ENCODE assay signal across 10 cellular contexts in the genomic region with DNA sequence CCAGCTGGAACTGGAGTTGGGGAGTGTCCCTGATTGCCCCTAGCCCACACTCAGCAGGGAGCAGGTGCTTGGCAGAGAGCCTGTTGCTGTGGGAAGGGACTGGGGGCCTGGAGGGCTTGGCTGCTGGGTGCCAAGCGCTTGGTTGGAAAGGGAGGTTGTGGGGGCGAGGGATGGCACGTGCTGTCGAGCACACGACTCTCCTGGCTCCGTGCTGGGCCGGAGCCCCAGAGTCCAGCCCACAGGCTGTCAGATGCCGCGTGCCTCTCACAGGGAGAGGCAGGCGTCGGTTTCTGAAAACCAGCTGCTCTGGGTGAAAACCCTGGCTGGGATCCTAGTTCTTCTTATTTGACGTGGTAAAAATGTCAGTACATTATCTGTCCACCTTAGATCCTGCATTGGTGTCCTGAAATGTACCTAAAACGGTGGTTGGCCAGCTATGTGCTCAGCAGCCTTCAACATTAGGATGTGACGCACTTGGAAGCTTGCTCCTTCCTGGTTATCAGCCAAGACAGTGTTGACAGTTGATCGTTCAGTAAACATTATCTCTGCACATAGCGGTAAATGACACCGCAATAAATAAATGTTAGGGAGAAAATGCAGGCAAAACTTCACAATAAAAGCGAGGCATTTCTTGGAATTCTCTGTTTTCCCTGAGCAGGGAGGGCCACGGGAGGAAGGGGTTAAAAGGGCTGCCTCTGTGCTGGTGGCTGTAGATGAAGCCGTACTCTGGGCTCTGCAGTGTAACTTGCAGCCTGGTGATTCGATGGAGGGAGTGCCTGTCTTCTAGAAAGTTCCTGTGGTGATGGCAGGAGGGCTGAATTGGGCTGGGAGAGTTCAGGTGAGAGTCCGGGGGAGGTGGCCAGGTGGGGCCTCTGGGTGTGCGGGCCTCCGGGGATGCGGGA. TPM values are rescaled to one million over a fixed set of nuclear protein-coding genes. Genes with fewer than 3 reads are reported as not detected.
DNase-seq lines count a peak whose midpoint lies in the region; ATAC-seq, FAIRE-seq and TF ChIP-seq lines count a peak whose summit lies in the region.
"Had no signal": no experiment of that assay in that cellular context is flagged by ENCODE, and none has a peak within 500 bp of the region (broad histone marks: within the 10 kb centered on the region; RNA-seq: fewer than 3 reads in every experiment).

No MANE protein-coding gene starts in this region.

- H3K36me3 ChIP-seq in body of pancreas (replicated peaks in 1 of 2; ENCODE audit: insufficient read depth in 1 of 2, low read depth in 2 of 2) (no peaks in the 10 kb centered on the region), liver (ENCODE audit: control insufficient read depth in 4 of 4, insufficient read depth in 3 of 4, low read depth in 1 of 4, low read length in 3 of 4) (no peaks in the 10 kb centered on the region)

- no peak for TF ChIP-seq RAD21 in A549 (conservative IDR thresholded peaks at IDR 0.05 in 1 of 2, IDR thresholded peaks at IDR 0.05 in 1 of 2)
- peak; percentile 55 to 67 for TF ChIP-seq RAD21 in liver (IDR thresholded peaks at IDR 0.05)

- no peaks in the 10 kb centered on the region for H3K27me3 Mint-ChIP-seq in activated CD4-positive, alpha-beta memory T cell treated with anti-CD3 and anti-CD28 coated beads for 36 hours
- H3K27me3 Mint-ChIP-seq: activated naive CD8-positive, alpha-beta T cell had no signal

- DNase-seq in A549 (ENCODE audit: low read depth in 1 of 2, low spot score in 1 of 2) (peak; percentile 63 to 93), NCI-H1105 (lab: John Stamatoyannopoulos, UW) (peak; percentile 76), body of pancreas (peak in 1 of 4 donors; percentile 37), MV-4-11 (lab: John Stamatoyannopoulos, UW) (no peak), GOT3 (lab: John Stamatoyannopoulos, UW) (no peak)
- no peak for DNase-seq in activated CD4-positive, alpha-beta memory T cell treated with anti-CD3 and anti-CD28 coated beads for 36 hours

- WGBS in A549 (ENCODE audit: missing lambda C conversion rate): 18% methylated on average over 16 of the region's 25 CpGs
- 41 to 51% methylated on average over 15 to 25 of the region's 25 CpGs for WGBS in body of pancreas, 2 donors
- WGBS in liver: 21% methylated on average over 25 of the region's 25 CpGs

- H3K27me3 ChIP-seq in body of pancreas: no peaks in the 10 kb centered on the region
- no peaks in the 10 kb centered on the region for H3K27me3 ChIP-seq in liver (ENCODE audit: control insufficient read depth in 4 of 4, insufficient read depth in 4 of 4, low read length in 3 of 4)

- H3K4me3 Mint-ChIP-seq in activated CD4-positive, alpha-beta memory T cell treated with anti-CD3 and anti-CD28 coated beads for 36 hours: no peak overlapping the region
- H3K4me3 Mint-ChIP-seq: activated naive CD8-positive, alpha-beta T cell had no signal

- no peak overlapping the region for H3K27ac Mint-ChIP-seq in activated CD4-positive, alpha-beta memory T cell treated with anti-CD3 and anti-CD28 coated beads for 36 hours
- H3K27ac Mint-ChIP-seq: activated naive CD8-positive, alpha-beta T cell had no signal

- H3K27ac ChIP-seq in A549 (peak overlapping the region; percentile 77 to 82), body of pancreas (peak overlapping the region in 2 of 4 donors; percentile 39 to 44), liver (ENCODE audit: low read depth in 1 of 2, low read length in 2 of 2) (peak overlapping the region; percentile 87 to 92)
- H3K27ac ChIP-seq: SK-N-MC had no signal

- peak overlapping the region; percentile 65 for H3K4me2 ChIP-seq in A549

- CTCF ChIA-PET in A549 (lab: Yijun Ruan, JAX): no interaction called here
- CTCF ChIA-PET in activated CD4-positive, alpha-beta memory T cell treated with anti-CD3 and anti-CD28 coated beads for 36 hours (lab: Charles Lee): interaction anchor here (0.6 kb wide), 1 partner anchor 74 kb away, joined by 4 read pairs; no protein-coding TSS in a partner anchor

- H3K9me3 Mint-ChIP-seq in activated CD4-positive, alpha-beta memory T cell treated with anti-CD3 and anti-CD28 coated beads for 36 hours: no peaks in the 10 kb centered on the region

- no peak overlapping the region for H3K4me3 ChIP-seq in A549
- H3K4me3 ChIP-seq in body of pancreas: no peak overlapping the region
- H3K4me3 ChIP-seq in liver (ENCODE audit: low read depth in 1 of 3, low read length in 3 of 3): peak overlapping the region in 2 of 3 donors; percentile 23 to 24
- H3K4me3 ChIP-seq: SK-N-MC had no signal

- H3K4me1 ChIP-seq in A549 (peaks cover 50% of the 10 kb centered on the region), body of pancreas (peaks cover 22% of the 10 kb centered on the region), liver (ENCODE audit: control insufficient read depth in 4 of 4, insufficient read depth in 4 of 4, low read length in 3 of 4) (peaks cover 17 to 62% (median 37%) of the 10 kb centered on the region in 4 donors)

- no peak for TF ChIP-seq EP300 in A549 (IDR thresholded peaks at IDR 0.05)

- TF ChIP-seq POLR2A in A549 (IDR thresholded peaks at IDR 0.05; ENCODE audit: low read length) (no peak), body of pancreas (IDR thresholded peaks at IDR 0.05) (no peak)

- FAIRE-seq in A549 (lab: Jason Lieb, UNC): no peak

- peak overlapping the region; percentile 1 to 67 for H3K9ac ChIP-seq in liver (ENCODE audit: low read depth in 1 of 2, low read length in 2 of 2)

- peaks cover 2% of the 10 kb centered on the region for H3K36me3 Mint-ChIP-seq in activated CD4-positive, alpha-beta memory T cell treated with anti-CD3 and anti-CD28 coated beads for 36 hours
- H3K36me3 Mint-ChIP-seq: activated naive CD8-positive, alpha-beta T cell had no signal

- peaks cover 23% of the 10 kb centered on the region for H3K4me1 Mint-ChIP-seq in activated CD4-positive, alpha-beta memory T cell treated with anti-CD3 and anti-CD28 coated beads for 36 hours (ENCODE audit: low read depth)

- POLR2A ChIA-PET in A549 (lab: Yijun Ruan, JAX): interaction anchor here (0.5 kb wide), 1 partner anchor 73 kb away, joined by 4 read pairs; no protein-coding TSS in a partner anchor
- POLR2A ChIA-PET in activated CD4-positive, alpha-beta memory T cell treated with anti-CD3 and anti-CD28 coated beads for 36 hours (lab: Charles Lee): no interaction called here

- TF ChIP-seq CTCF in A549 (IDR thresholded peaks at IDR 0.05) (no peak), body of pancreas (IDR thresholded peaks at IDR 0.05) (no peak), liver (IDR thresholded peaks at IDR 0.05; ENCODE audit: low read depth, low read length, missing input control) (no peak)

- intact Hi-C loops in body of pancreas (cut with DNase I): no loop called here
- intact Hi-C loops in activated CD4-positive, alpha-beta memory T cell treated with anti-CD3 and anti-CD28 coated beads for 36 hours (cut with micrococcal nuclease): no loop called here

- no peaks in the 10 kb centered on the region for H3K9me3 ChIP-seq in A549
- H3K9me3 ChIP-seq in body of pancreas: no peaks in the 10 kb centered on the region
- no peaks in the 10 kb centered on the region for H3K9me3 ChIP-seq in liver (ENCODE audit: control insufficient read depth in 4 of 4, low read length in 3 of 4)

- ATAC-seq in A549: peak; percentile 72 to 82
- ATAC-seq in body of pancreas: peak; percentile 32
- no peak for ATAC-seq in GM19395 (IDR thresholded peaks at IDR 0.05; ENCODE audit: unreplicated experiment)

TF ChIP-seq in A549, 52 proteins besides CTCF, POLR2A, EP300 and RAD21 (continues in another document):
- TF ChIP-seq CBX2 (IDR thresholded peaks at IDR 0.05; ENCODE audit: borderline replicate concordance, low read depth) (no peak), JUN (IDR thresholded peaks at IDR 0.05) (0 out of 5 replicates have a peak, but pooled peaks of 1 of the 2 experiments have one; percentile 26), CEBPB (IDR thresholded peaks at IDR 0.05) (no peak), GATA3 (IDR thresholded peaks at IDR 0.05; ENCODE audit: borderline replicate concordance) (peak; percentile 62; the same call in 1 of the 2 replicates), MAFK (IDR thresholded peaks at IDR 0.05; ENCODE audit: partially characterized antibody) (peak; percentile 30), CHD4 (IDR thresholded peaks at IDR 0.05; ENCODE audit: borderline replicate concordance) (no peak), SMC3 (IDR thresholded peaks at IDR 0.05) (no peak), HOXA7 (CRISPR knock-in tag; IDR thresholded peaks at IDR 0.05) (no peak), HOXB13 (CRISPR knock-in tag; IDR thresholded peaks at IDR 0.05; ENCODE audit: low read depth) (peak; percentile 65; the same call in 1 of the 2 replicates)
- TF ChIP-seq, protein P1, sequence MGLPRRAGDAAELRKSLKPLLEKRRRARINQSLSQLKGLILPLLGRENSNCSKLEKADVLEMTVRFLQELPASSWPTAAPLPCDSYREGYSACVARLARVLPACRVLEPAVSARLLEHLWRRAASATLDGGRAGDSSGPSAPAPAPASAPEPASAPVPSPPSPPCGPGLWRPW (IDR thresholded peaks at IDR 0.05): no peak

TF ChIP-seq in liver, 16 proteins besides CTCF, POLR2A, EP300 and RAD21 (continues in another document):
- TF ChIP-seq JUND (IDR thresholded peaks at IDR 0.05) (peak; percentile 55 to 73), GABPA (IDR thresholded peaks at IDR 0.05 in 1 of 2, conservative IDR thresholded peaks at IDR 0.05 in 1 of 2) (peak in 1 of 2 donors; percentile 77), TAF1 (conservative IDR thresholded peaks at IDR 0.05) (no peak), FOXA2 (IDR thresholded peaks at IDR 0.05) (peak; percentile 99), SP1 (IDR thresholded peaks at IDR 0.05) (peak; percentile 89)

RNA-seq across cellular contexts. Expression of gene GRAMD4, which starts 29.2 kb away (rescaled TPM):
- polyA plus RNA-seq in A549 (2011; rRNA removed) (13.1 and 13.2 TPM in 2 replicates), A549 (2017; fragmentation: RNase III; extraction: RNeasy Plus Mini Kit Qiagen cat#74134 plus additional on column Dnase treatment) (6.0 to 8.1 TPM (median 7.7 TPM) in 3 replicates), liver (10 to 100 TPM in 1 of 2 donors, 1 to 10 TPM in 1; 2.7 to 53.5 TPM)
- polyA plus RNA-seq in A549 (2012; cell fraction: cytosol; rRNA removed): 9.7 and 14.9 TPM in 2 replicates
- polyA plus RNA-seq in A549 (2012; cell fraction: nucleus; rRNA removed): 15.6 and 18.2 TPM in 2 replicates
- polyA minus RNA-seq in A549 (2011; rRNA and poly(A)+ RNA removed): 27.3 and 40.6 TPM in 2 replicates
- total RNA-seq in body of pancreas (10 to 100 TPM; 29.3 to 62.3 TPM), liver (10 to 100 TPM; 15.9 to 27.3 TPM)
- 10 to 100 TPM; 50.4 to 52.0 TPM for total RNA-seq in activated CD4-positive, alpha-beta memory T cell treated with anti-CD3 and anti-CD28 coated beads for 36 hours

Comparison
In these comparisons a context has a peak if more than half of its experiments do, and no peak if none do; other contexts are left out.
1. DNase-seq: peak in A549 (2 of 2) and NCI-H1105 (single experiment); none in MV-4-11 (single experiment), GOT3 (single experiment) and activated CD4-positive, alpha-beta memory T cell treated with anti-CD3 and anti-CD28 coated beads for 36 hours (single experiment).
2. H3K4me3 ChIP-seq: peak in liver (2 of 3); none in A549 (single experiment) and body of pancreas (0 of 2).